Comparison of ENCODE assay signal across 14 cellular contexts in the genomic region with DNA sequence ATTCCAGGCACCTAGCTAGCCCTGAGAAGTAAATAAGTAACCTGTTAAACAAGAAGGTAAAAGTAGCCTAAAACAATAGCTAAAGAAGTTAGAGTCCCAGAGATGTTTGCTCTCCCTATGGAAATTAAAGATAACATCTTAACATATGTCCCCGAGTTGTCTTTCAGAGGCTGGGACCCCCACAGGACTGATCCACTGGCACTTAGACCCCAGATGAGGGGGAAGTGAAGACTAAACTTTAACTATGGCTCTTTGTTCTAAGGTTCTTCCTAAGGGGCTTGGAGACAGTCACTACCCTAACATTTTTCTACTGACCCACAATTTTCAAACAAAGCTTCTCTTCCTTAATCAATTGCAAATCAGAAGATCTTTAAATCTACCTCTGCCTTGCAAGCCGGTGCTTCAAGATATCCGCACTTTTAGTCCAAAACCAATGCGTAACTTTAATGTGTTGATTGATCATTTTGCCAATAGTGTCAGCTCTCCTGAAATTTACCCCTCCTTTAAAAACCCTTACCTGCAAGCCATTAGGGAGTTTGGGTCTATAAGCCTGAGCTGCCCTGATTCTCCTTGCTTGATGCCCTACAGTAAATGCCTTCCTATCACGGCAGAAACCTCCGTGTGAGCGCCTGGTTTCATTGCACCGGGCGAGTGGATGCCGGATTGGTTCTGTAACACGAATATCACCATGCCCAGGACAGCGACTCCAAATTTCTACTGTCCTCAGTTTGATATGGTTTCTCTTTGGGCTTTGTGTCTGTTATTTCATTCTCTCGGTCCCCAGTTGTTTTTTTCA.
DNase-seq lines count a peak whose midpoint lies in the region; ATAC-seq and TF ChIP-seq lines count a peak whose summit lies in the region.
"Had no signal": no experiment of that assay in that cellular context is flagged by ENCODE, and none has a peak within 500 bp of the region (broad histone marks: within the 10 kb centered on the region; RNA-seq: fewer than 3 reads in every experiment).

No MANE protein-coding gene starts in this region.

- H3K27ac Mint-ChIP-seq in activated naive CD8-positive, alpha-beta T cell treated with anti-CD3 and anti-CD28 coated beads, Interleukin-2, amount 10 ng/mL, durations not matched to agents 7 days and 5 days, result no peak overlapping the region
- H3K27ac Mint-ChIP-seq in activated naive CD8-positive, alpha-beta T cell treated with anti-CD3 and anti-CD28 coated beads, Interleukin-2, amount 50 U/mL, for 24 hours, result no peak overlapping the region

- TF ChIP-seq CTCF in PC-9 (conservative IDR thresholded peaks at IDR 0.05) (no peak), hepatocyte (IDR thresholded peaks at IDR 0.05; ENCODE audit: poor library complexity) (no peak), smooth muscle cell (IDR thresholded peaks at IDR 0.05; ENCODE audit: borderline replicate concordance, insufficient read depth, poor library complexity, severe bottlenecking) (no peak)

- H3K79me2 ChIP-seq in PC-9 (ENCODE audit: low read depth) (no peaks in the 10 kb centered on the region), hepatocyte (no peaks in the 10 kb centered on the region), smooth muscle cell (ENCODE audit: low read depth) (no peaks in the 10 kb centered on the region)

- H4K20me1 ChIP-seq in PC-9 (ENCODE audit: insufficient read depth) (no peaks in the 10 kb centered on the region), hepatocyte (ENCODE audit: insufficient read depth, poor library complexity, severe bottlenecking) (no peaks in the 10 kb centered on the region), smooth muscle cell (ENCODE audit: low read depth) (no peaks in the 10 kb centered on the region)

- H3K36me3 Mint-ChIP-seq in activated naive CD8-positive, alpha-beta T cell treated with anti-CD3 and anti-CD28 coated beads, Interleukin-2, amount 10 ng/mL, durations not matched to agents 7 days and 5 days, result no peaks in the 10 kb centered on the region
- H3K36me3 Mint-ChIP-seq in activated naive CD8-positive, alpha-beta T cell treated with anti-CD3 and anti-CD28 coated beads, Interleukin-2, amount 50 U/mL, for 24 hours (ENCODE audit: low read depth), result no peaks in the 10 kb centered on the region
- H3K36me3 Mint-ChIP-seq: naive thymus-derived CD8-positive, alpha-beta T cell had no signal

- H3K36me3 ChIP-seq in PC-9 (ENCODE audit: low read depth) (no peaks in the 10 kb centered on the region), hepatocyte (replicated peaks; ENCODE audit: insufficient read depth, low read depth) (no peaks in the 10 kb centered on the region), smooth muscle cell (ENCODE audit: low read depth) (no peaks in the 10 kb centered on the region)
- H3K36me3 ChIP-seq: vagina had no signal

- ATAC-seq in activated naive CD8-positive, alpha-beta T cell treated with anti-CD3 and anti-CD28 coated beads, Interleukin-2, amount 10 ng/mL, durations not matched to agents 7 days and 5 days (ENCODE audit: low read depth), result no peak
- ATAC-seq in activated naive CD8-positive, alpha-beta T cell treated with anti-CD3 and anti-CD28 coated beads, Interleukin-2, amount 50 U/mL, for 24 hours, result no peak

- DNase-seq in activated naive CD8-positive, alpha-beta T cell treated with anti-CD3 and anti-CD28 coated beads, Interleukin-2, amount 10 ng/mL, durations not matched to agents 7 days and 5 days, result no peak
- DNase-seq in activated naive CD8-positive, alpha-beta T cell treated with anti-CD3 and anti-CD28 coated beads, Interleukin-2, amount 50 U/mL, for 24 hours, result no peak
- DNase-seq in PC-9 (no peak), hepatocyte (ENCODE audit: low spot score) (no peak), smooth muscle cell (lab: John Stamatoyannopoulos, UW; ENCODE audit: unreplicated experiment) (no peak), NCI-H82 treated with DMSO at 0.1 percent for 48 hours (lab: John Stamatoyannopoulos, UW; ENCODE audit: unreplicated experiment) (no peak), NCI-H748 treated with DMSO at 0.1 percent for 48 hours (lab: John Stamatoyannopoulos, UW) (no peak), hippocampal formation (lab: John Stamatoyannopoulos, UW) (no peak)
- DNase-seq: activated CD4-positive, alpha-beta T cell treated with anti-CD3 and anti-CD28 coated beads, Interleukin-2, amount 50 U/mL, for 4 hours; MM.1S; NCI-H510A; OCI-M1 had no signal

- intact Hi-C loops in PC-9 (cut with micrococcal nuclease; ENCODE audit: unreplicated experiment), result no loop called here

- H3K4me1 Mint-ChIP-seq in activated naive CD8-positive, alpha-beta T cell treated with anti-CD3 and anti-CD28 coated beads, Interleukin-2, amount 10 ng/mL, durations not matched to agents 7 days and 5 days, result peaks cover 10% of the 10 kb centered on the region
- peaks cover 10% of the 10 kb centered on the region for H3K4me1 Mint-ChIP-seq in activated naive CD8-positive, alpha-beta T cell treated with anti-CD3 and anti-CD28 coated beads, Interleukin-2, amount 50 U/mL, for 24 hours

- H3K9ac ChIP-seq in smooth muscle cell (ENCODE audit: low read depth), result no peak overlapping the region

- H3F3A ChIP-seq in PC-9 (ENCODE audit: insufficient read depth, low read depth) (peaks cover 11% of the 10 kb centered on the region; the same call in 1 of the 2 replicates), smooth muscle cell (ENCODE audit: low read depth) (no peaks in the 10 kb centered on the region)

- CTCF ChIA-PET in PC-9 (lab: Charles Lee), result no interaction called here

- H3K4me3 ChIP-seq in PC-9 (no peak overlapping the region), hepatocyte (no peak overlapping the region), smooth muscle cell (no peak overlapping the region)
- H3K4me3 ChIP-seq: vagina had no signal

- peaks cover 4% of the 10 kb centered on the region for H3K27me3 Mint-ChIP-seq in activated naive CD8-positive, alpha-beta T cell treated with anti-CD3 and anti-CD28 coated beads, Interleukin-2, amount 10 ng/mL, durations not matched to agents 7 days and 5 days
- peaks cover 1% of the 10 kb centered on the region for H3K27me3 Mint-ChIP-seq in activated naive CD8-positive, alpha-beta T cell treated with anti-CD3 and anti-CD28 coated beads, Interleukin-2, amount 50 U/mL, for 24 hours

- H3K4me3 Mint-ChIP-seq in activated naive CD8-positive, alpha-beta T cell treated with anti-CD3 and anti-CD28 coated beads, Interleukin-2, amount 10 ng/mL, durations not matched to agents 7 days and 5 days, result peak overlapping the region; percentile 29
- H3K4me3 Mint-ChIP-seq in activated naive CD8-positive, alpha-beta T cell treated with anti-CD3 and anti-CD28 coated beads, Interleukin-2, amount 50 U/mL, for 24 hours, result no peak overlapping the region

- H3K9me2 ChIP-seq in PC-9 (ENCODE audit: insufficient read depth) (no peaks in the 10 kb centered on the region), hepatocyte (replicated peaks; ENCODE audit: insufficient read depth) (no peaks in the 10 kb centered on the region)

- H3K4me1 ChIP-seq in PC-9 (replicated peaks; ENCODE audit: insufficient read depth), result peaks cover 11% of the 10 kb centered on the region; the same call in 1 of the 2 replicates
- peaks cover 16% of the 10 kb centered on the region for H3K4me1 ChIP-seq in hepatocyte (ENCODE audit: insufficient read depth)
- H3K4me1 ChIP-seq in smooth muscle cell (ENCODE audit: low read depth), result peaks cover 25% of the 10 kb centered on the region

- H3K9me3 ChIP-seq in PC-9 (ENCODE audit: insufficient read depth, low read depth) (no peaks in the 10 kb centered on the region), hepatocyte (ENCODE audit: low read depth) (no peaks in the 10 kb centered on the region), smooth muscle cell (replicated peaks; ENCODE audit: low read depth) (no peaks in the 10 kb centered on the region)
- H3K9me3 ChIP-seq: vagina had no signal

- no peaks in the 10 kb centered on the region for H3K27me3 ChIP-seq in PC-9 (ENCODE audit: insufficient read depth, low read depth)
- no peaks in the 10 kb centered on the region for H3K27me3 ChIP-seq in hepatocyte
- no peaks in the 10 kb centered on the region for H3K27me3 ChIP-seq in smooth muscle cell (ENCODE audit: low read depth)
- H3K27me3 ChIP-seq: vagina had no signal

- POLR2A ChIA-PET in activated naive CD8-positive, alpha-beta T cell treated with anti-CD3 and anti-CD28 coated beads, Interleukin-2, amount 10 ng/mL, durations not matched to agents 7 days and 5 days (lab: Charles Lee), result interaction anchor here (0.6 kb wide), 1 partner anchor 8 kb away, joined by 5 read pairs; no protein-coding TSS in a partner anchor
- POLR2A ChIA-PET in PC-9 (lab: Charles Lee; ENCODE audit: unreplicated experiment), result no interaction called here

- WGBS in hepatocyte (ENCODE audit: low lambda C conversion rate, missing lambda C conversion rate), result 62% methylated on average over 13 of the region's 13 CpGs
- 49% methylated on average over 13 of the region's 13 CpGs for WGBS in smooth muscle cell (ENCODE audit: low lambda C conversion rate)

- H3K27ac ChIP-seq in PC-9, result 0 out of 2 replicates have a peak overlapping the region, but pooled peaks have one; percentile 30
- no peak overlapping the region for H3K27ac ChIP-seq in hepatocyte
- no peak overlapping the region for H3K27ac ChIP-seq in smooth muscle cell (ENCODE audit: low read depth)
- H3K27ac ChIP-seq: vagina had no signal

- no TSS peak for BruUV-seq in PC-9 (replicated peaks; lab: Mats Ljungman, UMichigan)

- H2AFZ ChIP-seq in PC-9 (no peak overlapping the region), hepatocyte (no peak overlapping the region), smooth muscle cell (ENCODE audit: low read depth) (peak overlapping the region; percentile 32)

- peaks cover 1% of the 10 kb centered on the region for H3K9me3 Mint-ChIP-seq in activated naive CD8-positive, alpha-beta T cell treated with anti-CD3 and anti-CD28 coated beads, Interleukin-2, amount 10 ng/mL, durations not matched to agents 7 days and 5 days
- H3K9me3 Mint-ChIP-seq in activated naive CD8-positive, alpha-beta T cell treated with anti-CD3 and anti-CD28 coated beads, Interleukin-2, amount 50 U/mL, for 24 hours, result no peaks in the 10 kb centered on the region
- H3K9me3 Mint-ChIP-seq: naive thymus-derived CD8-positive, alpha-beta T cell had no signal

- H3K4me2 ChIP-seq in PC-9 (peak overlapping the region; percentile 44; the same call in 1 of the 2 replicates), hepatocyte (peak overlapping the region; percentile 27), smooth muscle cell (peak overlapping the region; percentile 66)
